11 cellular contexts compared by ENCODE assay signal in the genomic region with DNA sequence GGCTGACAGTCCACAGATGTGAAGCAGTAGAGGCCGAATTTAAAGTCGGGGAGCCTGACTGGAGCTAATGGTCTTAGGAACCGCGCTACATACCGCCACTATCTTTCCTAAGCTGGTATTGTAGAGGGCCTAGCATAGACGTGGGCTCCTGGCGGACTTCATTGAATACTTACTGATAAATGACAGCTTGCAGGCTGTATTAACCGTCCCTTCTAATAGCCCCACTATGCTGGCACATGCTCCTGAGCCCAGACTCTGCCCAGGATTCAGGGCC. TPM values are rescaled to one million over a fixed set of nuclear protein-coding genes. Genes with fewer than 3 reads are reported as not detected.
DNase-seq lines count a peak whose midpoint lies in the region; ATAC-seq and TF ChIP-seq lines count a peak whose summit lies in the region.
"Not testable (repeated sequence)": the region's sequence is repeated elsewhere in the genome, so short reads cannot be mapped to it uniquely, and the experiment has no call there.
"Had no signal": no experiment of that assay in that cellular context is flagged by ENCODE, and none has a peak within 500 bp of the region (broad histone marks: within the 10 kb centered on the region; RNA-seq: fewer than 3 reads in every experiment).

No MANE protein-coding gene starts in this region.

- H3K4me1 Mint-ChIP-seq in CD8-positive, alpha-beta T cell (ENCODE audit: low read depth), result peaks cover 12% of the 10 kb centered on the region
- not testable (repeated sequence) for H3K4me1 Mint-ChIP-seq in activated CD4-positive, alpha-beta T cell treated with anti-CD3 and anti-CD28 coated beads, Interleukin-2, amount 10 ng/mL, durations not matched to agents 24 days and 14 days

- DNase-seq in CD8-positive, alpha-beta T cell; activated CD4-positive, alpha-beta T cell treated with anti-CD3 and anti-CD28 coated beads, Interleukin-2, amount 10 ng/mL, durations not matched to agents 24 days and 14 days; esophagus muscularis mucosa (ENCODE audit: extremely low spot score); right lobe of liver; tibial nerve (ENCODE audit: low spot score in 2 of 2): not testable (repeated sequence)
- DNase-seq in NCI-H146 (lab: John Stamatoyannopoulos, UW) (peak; percentile 58), body of pancreas (peak in 1 of 4 donors; percentile 22)

- peak overlapping the region; percentile 82 for H3K27ac Mint-ChIP-seq in CD8-positive, alpha-beta T cell
- H3K27ac Mint-ChIP-seq in activated CD4-positive, alpha-beta T cell treated with anti-CD3 and anti-CD28 coated beads, Interleukin-2, amount 10 ng/mL, durations not matched to agents 24 days and 14 days, result not testable (repeated sequence)

- TF ChIP-seq POLR2A in body of pancreas (IDR thresholded peaks at IDR 0.05); esophagus muscularis mucosa (IDR thresholded peaks at IDR 0.05; ENCODE audit: low read depth); right lobe of liver (IDR thresholded peaks at IDR 0.05); tibial nerve (IDR thresholded peaks at IDR 0.05): not testable (repeated sequence)

- CTCF ChIA-PET in CD8-positive, alpha-beta T cell (lab: Charles Lee), result not testable (repeated sequence)

- H3K27ac ChIP-seq in CD8-positive, alpha-beta T cell (ENCODE audit: low read depth, low read length), result peak overlapping the region; percentile 57
- H3K27ac ChIP-seq in body of pancreas (peak overlapping the region; percentile 95 to 98 (median 96)), esophagus muscularis mucosa (replicated peaks in 1 of 4) (peak overlapping the region; percentile 74 to 88 (median 79)), right lobe of liver (peak overlapping the region in 2 of 3 donors; percentile 53 to 55), tibial nerve (peak overlapping the region in 2 of 4 donors; percentile 65 to 79)
- H3K27ac ChIP-seq in rectal smooth muscle tissue (ENCODE audit: low read depth, low read length), result not testable (repeated sequence)

- intact Hi-C loops in CD8-positive, alpha-beta T cell (cut with DNase I, micrococcal nuclease), result loop anchor here in 1 of 2 experiments (1.0 kb wide), 1 partner anchor 75 kb away; a partner anchor contains a TSS
- intact Hi-C loops in activated CD4-positive, alpha-beta T cell treated with anti-CD3 and anti-CD28 coated beads, Interleukin-2, amount 10 ng/mL, durations not matched to agents 24 days and 14 days (cut with micrococcal nuclease), result loop anchor here (5.0 kb wide), 1 partner anchor 33 kb away; no protein-coding TSS in a partner anchor
- intact Hi-C loops in body of pancreas (cut with DNase I); right lobe of liver (cut with DNase I): not testable (repeated sequence)
- intact Hi-C loops in esophagus muscularis mucosa (cut with DNase I), result loop anchor here (5.0 kb wide), 1 partner anchor 73 kb away; a partner anchor contains a TSS

- TF ChIP-seq CTCF in CD8-positive, alpha-beta T cell (IDR thresholded peaks at IDR 0.05); body of pancreas (IDR thresholded peaks at IDR 0.05); esophagus muscularis mucosa (IDR thresholded peaks at IDR 0.05); right lobe of liver (IDR thresholded peaks at IDR 0.05); tibial nerve (IDR thresholded peaks at IDR 0.05): not testable (repeated sequence)

- not testable (repeated sequence) for H3K9ac ChIP-seq in rectal smooth muscle tissue (ENCODE audit: low read length)

- H3K4me1 ChIP-seq in CD8-positive, alpha-beta T cell (ENCODE audit: insufficient read depth, low read length); right lobe of liver; rectal smooth muscle tissue (ENCODE audit: control insufficient read depth, insufficient read depth, low read length): not testable (repeated sequence)
- peaks cover 23% of the 10 kb centered on the region for H3K4me1 ChIP-seq in body of pancreas
- peaks cover 0 to 17% (median 11%) of the 10 kb centered on the region in 4 donors for H3K4me1 ChIP-seq in esophagus muscularis mucosa
- H3K4me1 ChIP-seq in tibial nerve, result peaks cover 0 to 18% (median 0%) of the 10 kb centered on the region in 4 donors

- not testable (repeated sequence) for H3K36me3 Mint-ChIP-seq in CD8-positive, alpha-beta T cell; activated CD4-positive, alpha-beta T cell treated with anti-CD3 and anti-CD28 coated beads, Interleukin-2, amount 10 ng/mL, durations not matched to agents 24 days and 14 days (ENCODE audit: low read depth)

- not testable (repeated sequence) for TF ChIP-seq EP300 in esophagus muscularis mucosa (IDR thresholded peaks at IDR 0.05); tibial nerve (IDR thresholded peaks at IDR 0.05)

- H3K27me3 ChIP-seq in CD8-positive, alpha-beta T cell (ENCODE audit: insufficient read depth, low read length); body of pancreas; esophagus muscularis mucosa; right lobe of liver; rectal smooth muscle tissue (ENCODE audit: control insufficient read depth, insufficient read depth, low read length); tibial nerve: not testable (repeated sequence)

- peak overlapping the region; percentile 85 for H3K4me3 ChIP-seq in CD8-positive, alpha-beta T cell (ENCODE audit: low read depth, low read length)
- not testable (repeated sequence) for H3K4me3 ChIP-seq in body of pancreas
- H3K4me3 ChIP-seq in esophagus muscularis mucosa (peak overlapping the region; percentile 63 to 83 (median 76)), right lobe of liver (peak overlapping the region; percentile 49 to 68 (median 61)), rectal smooth muscle tissue (ENCODE audit: low read length) (peak overlapping the region; percentile 74), tibial nerve (peak overlapping the region in 3 of 4 donors; percentile 44 to 68 (median 63))

- POLR2A ChIA-PET in CD8-positive, alpha-beta T cell (lab: Charles Lee), result interaction anchor here (0.7 to 1.2 kb wide), 2 partner anchors 15 to 75 kb away, joined by 3 read pairs; no protein-coding TSS in a partner anchor

- not testable (repeated sequence) for H3K27me3 Mint-ChIP-seq in CD8-positive, alpha-beta T cell (ENCODE audit: low read depth); activated CD4-positive, alpha-beta T cell treated with anti-CD3 and anti-CD28 coated beads, Interleukin-2, amount 10 ng/mL, durations not matched to agents 24 days and 14 days

- H3K9me3 Mint-ChIP-seq in CD8-positive, alpha-beta T cell; activated CD4-positive, alpha-beta T cell treated with anti-CD3 and anti-CD28 coated beads, Interleukin-2, amount 10 ng/mL, durations not matched to agents 24 days and 14 days: not testable (repeated sequence)

- peak overlapping the region; percentile 83 for H3K4me3 Mint-ChIP-seq in CD8-positive, alpha-beta T cell
- H3K4me3 Mint-ChIP-seq in activated CD4-positive, alpha-beta T cell treated with anti-CD3 and anti-CD28 coated beads, Interleukin-2, amount 10 ng/mL, durations not matched to agents 24 days and 14 days, result peak overlapping the region; percentile 78

- ATAC-seq in CD8-positive, alpha-beta T cell; body of pancreas; right lobe of liver: not testable (repeated sequence)

- WGBS in body of pancreas, 2 donors, result 71 to 72% methylated on average over 8 of the region's 8 CpGs
- 78% methylated on average over 8 of the region's 8 CpGs for WGBS in esophagus muscularis mucosa
- WGBS in right lobe of liver (ENCODE audit: insufficient coverage, low coverage, low lambda C conversion rate, missing lambda C conversion rate), result 82% methylated on average over 6 of the region's 8 CpGs
- WGBS in tibial nerve, 2 donors, result 84 to 88% methylated on average over 8 of the region's 8 CpGs

- H3K36me3 ChIP-seq in CD8-positive, alpha-beta T cell (ENCODE audit: insufficient read depth, low read length); body of pancreas (replicated peaks in 1 of 2; ENCODE audit: insufficient read depth in 1 of 2, low read depth in 2 of 2); esophagus muscularis mucosa; right lobe of liver; rectal smooth muscle tissue (ENCODE audit: control insufficient read depth, insufficient read depth, low read length); tibial nerve: not testable (repeated sequence)

- H3K9me3 ChIP-seq in CD8-positive, alpha-beta T cell (ENCODE audit: low read length); body of pancreas; esophagus muscularis mucosa; right lobe of liver; tibial nerve: not testable (repeated sequence)

RNA-seq across cellular contexts. Expression of a gene that starts 0.5 kb away (rescaled TPM):
- not detected for total RNA-seq in CD8-positive, alpha-beta T cell
- total RNA-seq in activated CD4-positive, alpha-beta T cell treated with anti-CD3 and anti-CD28 coated beads, Interleukin-2, amount 10 ng/mL, durations not matched to agents 24 days and 14 days, result not detected in 2 replicates
- total RNA-seq in body of pancreas, result not detected
- total RNA-seq in esophagus muscularis mucosa, result under 1 TPM in 1 of 4 donors, not detected in 3; 0.69 TPM
- total RNA-seq in right lobe of liver, result not detected
- not detected for total RNA-seq in tibial nerve
- total RNA-seq: activated CD8-positive, alpha-beta memory T cell treated with anti-CD3 and anti-CD28 coated beads for 36 hours; NCI-H460; RPMI7951 had no signal
